1 cellular context compared by ENCODE assay signal in the genomic region with DNA sequence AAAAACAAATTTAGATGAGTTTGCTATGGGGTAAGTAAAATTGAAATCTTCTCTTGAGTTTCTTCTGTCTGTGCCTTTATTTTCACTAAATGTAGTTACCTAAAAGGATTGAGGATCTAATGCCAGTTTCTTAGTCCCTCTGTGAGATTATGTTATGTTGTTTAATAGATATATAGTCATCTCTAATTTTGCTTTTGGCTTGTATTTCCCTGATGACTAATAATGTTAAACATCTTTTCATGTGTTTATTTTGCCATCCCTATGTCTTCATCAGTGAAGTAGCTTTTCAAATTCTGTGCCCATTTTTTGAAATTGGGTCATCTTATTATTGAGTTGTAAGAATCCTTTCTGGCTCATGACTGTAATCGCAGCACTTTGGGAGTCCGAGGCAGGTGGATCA.
TF ChIP-seq lines count a peak whose summit lies in the region.

No MANE protein-coding gene starts in this region.

TF ChIP-seq in IMR-90, 13 proteins besides CTCF, POLR2A, EP300 and RAD21 (continued from another document):
- TF ChIP-seq, protein P1, sequence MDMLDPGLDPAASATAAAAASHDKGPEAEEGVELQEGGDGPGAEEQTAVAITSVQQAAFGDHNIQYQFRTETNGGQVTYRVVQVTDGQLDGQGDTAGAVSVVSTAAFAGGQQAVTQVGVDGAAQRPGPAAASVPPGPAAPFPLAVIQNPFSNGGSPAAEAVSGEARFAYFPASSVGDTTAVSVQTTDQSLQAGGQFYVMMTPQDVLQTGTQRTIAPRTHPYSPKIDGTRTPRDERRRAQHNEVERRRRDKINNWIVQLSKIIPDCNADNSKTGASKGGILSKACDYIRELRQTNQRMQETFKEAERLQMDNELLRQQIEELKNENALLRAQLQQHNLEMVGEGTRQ (IDR thresholded peaks at IDR 0.05; ENCODE audit: low read depth, low read length) = no peak
- TF ChIP-seq CHD1 (IDR thresholded peaks at IDR 0.05; ENCODE audit: low read depth, low read length) (no peak), FOS (IDR thresholded peaks at IDR 0.05; ENCODE audit: low read depth, low read length) (0 out of 2 replicates have a peak, but pooled peaks have one; percentile 11), CEBPB (IDR thresholded peaks at IDR 0.05; ENCODE audit: low read depth, low read length) (0 out of 2 replicates have a peak, but pooled peaks have one; percentile 35), MAFK (IDR thresholded peaks at IDR 0.05; ENCODE audit: low read depth, low read length) (no peak), NFE2L2 (IDR thresholded peaks at IDR 0.05; ENCODE audit: low read depth, low read length) (no peak), MAZ (IDR thresholded peaks at IDR 0.05; ENCODE audit: borderline replicate concordance, low read depth, low read length) (no peak)
- TF ChIP-seq, protein P2, sequence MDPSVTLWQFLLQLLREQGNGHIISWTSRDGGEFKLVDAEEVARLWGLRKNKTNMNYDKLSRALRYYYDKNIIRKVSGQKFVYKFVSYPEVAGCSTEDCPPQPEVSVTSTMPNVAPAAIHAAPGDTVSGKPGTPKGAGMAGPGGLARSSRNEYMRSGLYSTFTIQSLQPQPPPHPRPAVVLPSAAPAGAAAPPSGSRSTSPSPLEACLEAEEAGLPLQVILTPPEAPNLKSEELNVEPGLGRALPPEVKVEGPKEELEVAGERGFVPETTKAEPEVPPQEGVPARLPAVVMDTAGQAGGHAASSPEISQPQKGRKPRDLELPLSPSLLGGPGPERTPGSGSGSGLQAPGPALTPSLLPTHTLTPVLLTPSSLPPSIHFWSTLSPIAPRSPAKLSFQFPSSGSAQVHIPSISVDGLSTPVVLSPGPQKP (IDR thresholded peaks at IDR 0.05; ENCODE audit: borderline replicate concordance, low read depth, low read length) = no peak
